14 cellular contexts compared by ENCODE assay signal in genomic region chr9:134591573-134591981, GRCh38. TPM values are rescaled to one million over a fixed set of nuclear protein-coding genes. Genes with fewer than 3 reads are reported as not detected.
DNase-seq lines count a peak whose midpoint lies in the region; ATAC-seq and TF ChIP-seq lines count a peak whose summit lies in the region.
"Had no signal": no experiment of that assay in that cellular context is flagged by ENCODE, and none has a peak within 500 bp of the region (broad histone marks: within the 10 kb centered on the region; RNA-seq: fewer than 3 reads in every experiment).

No MANE protein-coding gene starts in this region.

- no peaks in the 10 kb centered on the region for H3K79me2 ChIP-seq in osteoblast (ENCODE audit: insufficient read depth, low read length)

- 61 to 82% methylated on average over 5 of the region's 5 CpGs for WGBS in testis, 2 donors

- H3K4me3 Mint-ChIP-seq in natural killer cell treated with Interleukin-12 subunit alpha and Interleukin-12 subunit beta and Interleukin-15 and Interleukin-18, amount 100 ng/mL, for 72 hours = no peak overlapping the region
- H3K4me3 Mint-ChIP-seq: activated CD8-positive, alpha-beta T cell treated with anti-CD3 and anti-CD28 coated beads for 36 hours; activated naive CD4-positive, alpha-beta T cell treated with anti-CD3 and anti-CD28 coated beads, Interleukin-2, amount 10 ng/mL, durations not matched to agents 7 days and 5 days; CD14-positive monocyte; dendritic cell treated with granulocyte-macrophage colony-stimulating factor and Interleukin-4, amounts not matched to agents 40 ng/mL and 50 ng/mL, for 4 days; T-helper 2 cell treated with Interferon-gamma antibody and Interleukin-4, amounts not matched to agents 5 μg/mL and 100 μg/mL, for 36 hours had no signal

- H3K27me3 ChIP-seq in osteoblast (ENCODE audit: insufficient read depth, low read length) (no peaks in the 10 kb centered on the region), testis (no peaks in the 10 kb centered on the region)

- peak overlapping the region; percentile 98 for H3K27ac ChIP-seq in osteoblast (ENCODE audit: low read depth, low read length)
- H3K27ac ChIP-seq in testis = no peak overlapping the region

- H3K27ac Mint-ChIP-seq in natural killer cell treated with Interleukin-12 subunit alpha and Interleukin-12 subunit beta and Interleukin-15 and Interleukin-18, amount 100 ng/mL, for 72 hours = no peak overlapping the region
- H3K27ac Mint-ChIP-seq: activated CD8-positive, alpha-beta T cell treated with anti-CD3 and anti-CD28 coated beads for 36 hours; activated naive CD4-positive, alpha-beta T cell treated with anti-CD3 and anti-CD28 coated beads, Interleukin-2, amount 10 ng/mL, durations not matched to agents 7 days and 5 days; dendritic cell treated with granulocyte-macrophage colony-stimulating factor and Interleukin-4, amounts not matched to agents 40 ng/mL and 50 ng/mL, for 4 days; T-helper 2 cell treated with Interferon-gamma antibody and Interleukin-4, amounts not matched to agents 5 μg/mL and 100 μg/mL, for 36 hours had no signal

- peaks cover 0 to 7% of the 10 kb centered on the region in 2 donors for H3K27me3 Mint-ChIP-seq in natural killer cell treated with Interleukin-12 subunit alpha and Interleukin-12 subunit beta and Interleukin-15 and Interleukin-18, amount 100 ng/mL, for 72 hours
- H3K27me3 Mint-ChIP-seq: activated naive CD4-positive, alpha-beta T cell treated with anti-CD3 and anti-CD28 coated beads, Interleukin-2, amount 10 ng/mL, durations not matched to agents 7 days and 5 days; dendritic cell treated with granulocyte-macrophage colony-stimulating factor and Interleukin-4, amounts not matched to agents 40 ng/mL and 50 ng/mL, for 4 days had no signal

- H3K36me3 Mint-ChIP-seq in natural killer cell treated with Interleukin-12 subunit alpha and Interleukin-12 subunit beta and Interleukin-15 and Interleukin-18, amount 100 ng/mL, for 72 hours = no peaks in the 10 kb centered on the region
- H3K36me3 Mint-ChIP-seq: activated naive CD4-positive, alpha-beta T cell treated with anti-CD3 and anti-CD28 coated beads, Interleukin-2, amount 10 ng/mL, durations not matched to agents 7 days and 5 days; CD14-positive monocyte had no signal

- TF ChIP-seq POLR2A in testis (IDR thresholded peaks at IDR 0.05) = no peak

- ATAC-seq in natural killer cell treated with Interleukin-12 subunit alpha and Interleukin-12 subunit beta and Interleukin-15 and Interleukin-18, amount 100 ng/mL, for 72 hours = no peak
- ATAC-seq: activated CD8-positive, alpha-beta T cell treated with anti-CD3 and anti-CD28 coated beads for 36 hours had no signal

- H4K20me1 ChIP-seq in osteoblast (ENCODE audit: insufficient read depth, low read length) = no peaks in the 10 kb centered on the region

- peak overlapping the region; percentile 81 for H2AFZ ChIP-seq in osteoblast (ENCODE audit: low read length)

- H3K4me2 ChIP-seq in osteoblast (ENCODE audit: insufficient read depth, low read length) = peak overlapping the region; percentile 80

- H3K36me3 ChIP-seq in osteoblast (ENCODE audit: insufficient read depth, low read length) = no peaks in the 10 kb centered on the region
- H3K36me3 ChIP-seq in testis (ENCODE audit: low read depth, missing control alignments) = no peaks in the 10 kb centered on the region

- no peaks in the 10 kb centered on the region for H3K4me1 Mint-ChIP-seq in natural killer cell treated with Interleukin-12 subunit alpha and Interleukin-12 subunit beta and Interleukin-15 and Interleukin-18, amount 100 ng/mL, for 72 hours (ENCODE audit: low read depth in 2 of 2)
- H3K4me1 Mint-ChIP-seq: activated naive CD4-positive, alpha-beta T cell treated with anti-CD3 and anti-CD28 coated beads, Interleukin-2, amount 10 ng/mL, durations not matched to agents 7 days and 5 days; CD14-positive monocyte had no signal

- TF ChIP-seq CTCF in osteoblast (IDR thresholded peaks at IDR 0.05; ENCODE audit: extremely low read depth, low read depth, low read length) (no peak), testis (IDR thresholded peaks at IDR 0.05) (no peak)

- intact Hi-C loops in testis (cut with DNase I; ENCODE audit: low total_unique reads) = no loop called here

- H3K4me3 ChIP-seq in osteoblast (ENCODE audit: insufficient read depth, low read length) = peak overlapping the region; percentile 61
- H3K4me3 ChIP-seq in testis = no peak overlapping the region

- H3K4me1 ChIP-seq in osteoblast (ENCODE audit: insufficient read depth, low read length) (peaks cover 34% of the 10 kb centered on the region), testis (no peaks in the 10 kb centered on the region)

- H3K9me3 Mint-ChIP-seq in natural killer cell treated with Interleukin-12 subunit alpha and Interleukin-12 subunit beta and Interleukin-15 and Interleukin-18, amount 100 ng/mL, for 72 hours = no peaks in the 10 kb centered on the region
- H3K9me3 Mint-ChIP-seq: activated CD8-positive, alpha-beta T cell treated with anti-CD3 and anti-CD28 coated beads for 36 hours; activated naive CD4-positive, alpha-beta T cell treated with anti-CD3 and anti-CD28 coated beads, Interleukin-2, amount 10 ng/mL, durations not matched to agents 7 days and 5 days; CD14-positive monocyte; dendritic cell treated with granulocyte-macrophage colony-stimulating factor and Interleukin-4, amounts not matched to agents 40 ng/mL and 50 ng/mL, for 4 days; T-helper 2 cell treated with Interferon-gamma antibody and Interleukin-4, amounts not matched to agents 5 μg/mL and 100 μg/mL, for 36 hours had no signal

- DNase-seq in AG20443 (ENCODE audit: low spot score) (peak; percentile 78), NCI-H345 (lab: John Stamatoyannopoulos, UW) (peak; percentile 94), fibroblast of peridontal ligament (ENCODE audit: extremely low read depth) (peak; percentile 80), osteoblast (ENCODE audit: insufficient read length, low spot score, missing footprints) (peak; percentile 93), NCI-H226 (no peak), testis (no peak), CD1c-positive myeloid dendritic cell (ENCODE audit: extremely low spot score) (no peak)
- DNase-seq in natural killer cell treated with Interleukin-12 subunit alpha and Interleukin-12 subunit beta and Interleukin-15 and Interleukin-18, amount 100 ng/mL, for 72 hours (ENCODE audit: low spot score) = no peak
- DNase-seq: activated CD8-positive, alpha-beta T cell treated with anti-CD3 and anti-CD28 coated beads for 36 hours; activated naive CD4-positive, alpha-beta T cell treated with anti-CD3 and anti-CD28 coated beads, Interleukin-2, amount 10 ng/mL, durations not matched to agents 7 days and 5 days; NCI-H187 had no signal

- H3K9me3 ChIP-seq in osteoblast (ENCODE audit: low read depth, low read length) = no peaks in the 10 kb centered on the region
- H3K9me3 ChIP-seq in testis = no peaks in the 10 kb centered on the region

RNA-seq across cellular contexts. Expression of gene COL5A1, which starts 50.0 kb away (rescaled TPM):
- total RNA-seq in osteoblast = 571 and 801 TPM in 2 replicates
- not detected for total RNA-seq in natural killer cell treated with Interleukin-12 subunit alpha and Interleukin-12 subunit beta and Interleukin-15 and Interleukin-18, amount 100 ng/mL, for 72 hours
- total RNA-seq in testis = 10 to 100 TPM; 18.5 to 20.8 TPM
- polyA plus RNA-seq in testis (ENCODE audit: insufficient read depth, low read depth, low replicate concordance) = 34.3 TPM
- polyA plus RNA-seq: CD14-positive monocyte had no signal

Comparison
In these comparisons a context has a peak if more than half of its experiments do, and no peak if none do; other contexts are left out.
1. DNase-seq: peak in AG20443 (single experiment), NCI-H345 (single experiment), fibroblast of peridontal ligament (single experiment) and osteoblast (single experiment); none in natural killer cell treated with Interleukin-12 subunit alpha and Interleukin-12 subunit beta and Interleukin-15 and Interleukin-18, amount 100 ng/mL, for 72 hours (single experiment), NCI-H226 (single experiment), testis (single experiment) and CD1c-positive myeloid dendritic cell (single experiment).
2. RNA of gene COL5A1, which starts 50.0 kb away (total RNA-seq): 571 to 801 TPM in osteoblast; 18.5 to 20.8 TPM in testis and not detected in natural killer cell treated with Interleukin-12 subunit alpha and Interleukin-12 subunit beta and Interleukin-15 and Interleukin-18, amount 100 ng/mL, for 72 hours; every median in the first group is over 10 times any median in the second.